ENCODE assay signal across 21 cellular contexts in the genomic region with DNA sequence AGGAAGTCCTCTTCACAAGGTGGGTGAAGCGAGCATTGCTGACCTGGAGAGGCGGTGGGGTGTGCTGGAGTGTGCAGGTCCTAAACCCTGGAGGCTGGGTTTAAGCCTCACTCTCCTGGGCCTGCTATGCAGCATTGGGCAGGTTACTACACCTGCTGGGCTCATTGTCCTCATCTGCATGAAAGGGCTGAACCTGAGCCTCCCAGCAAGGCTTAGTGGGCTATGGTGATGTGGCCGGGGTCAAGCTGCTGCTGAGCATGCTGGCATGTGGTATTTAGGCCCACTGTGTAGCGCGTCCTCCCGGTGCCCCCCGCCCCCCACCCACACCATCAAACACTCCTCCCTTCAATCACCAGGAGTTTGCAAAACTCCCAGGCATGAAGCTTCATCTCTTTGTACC. TPM values are rescaled to one million over a fixed set of nuclear protein-coding genes. Genes with fewer than 3 reads are reported as not detected.
"Had no signal": no experiment of that assay in that cellular context is flagged by ENCODE, and none has a peak within 500 bp of the region (broad histone marks: within the 10 kb centered on the region; RNA-seq: fewer than 3 reads in every experiment).

No MANE protein-coding gene starts in this region.

- H3K4me1 ChIP-seq: left ventricle myocardium inferior, sigmoid colon, suprapubic skin, upper lobe of left lung, uterus had no signal

- H3K27ac ChIP-seq: dorsolateral prefrontal cortex, left ventricle myocardium inferior, neutrophil, sigmoid colon, skin epidermis, suprapubic skin, thyroid gland, upper lobe of left lung, uterus had no signal

- H3K9me3 ChIP-seq: left ventricle myocardium inferior, neutrophil, sigmoid colon, suprapubic skin, thyroid gland, upper lobe of left lung, uterus had no signal

- H3K36me3 ChIP-seq: left ventricle myocardium inferior, neutrophil, sigmoid colon, suprapubic skin, thyroid gland, upper lobe of left lung, uterus had no signal

- ATAC-seq: naive thymus-derived CD4-positive, alpha-beta T cell had no signal

- H3K4me1 Mint-ChIP-seq: immature natural killer cell; naive thymus-derived CD4-positive, alpha-beta T cell; nephron progenitor cell had no signal

- H3K4me3 ChIP-seq: dorsolateral prefrontal cortex, left ventricle myocardium inferior, sigmoid colon, skin epidermis, suprapubic skin, thyroid gland, upper lobe of left lung, uterus had no signal

- H3K9me3 Mint-ChIP-seq: immature natural killer cell; naive thymus-derived CD4-positive, alpha-beta T cell; nephron progenitor cell had no signal

- H3K27ac Mint-ChIP-seq: immature natural killer cell; naive thymus-derived CD4-positive, alpha-beta T cell; nephron progenitor cell had no signal

- DNase-seq: cortex of kidney; dorsolateral prefrontal cortex; effector CD8-positive, alpha-beta T cell; foreskin melanocyte; head of caudate nucleus; hypothalamus; immature natural killer cell; mammary epithelial cell; naive thymus-derived CD4-positive, alpha-beta T cell; nephron progenitor cell; sigmoid colon; stimulated activated CD4-positive, alpha-beta T cell treated with anti-CD3 and anti-CD28 coated beads, Interleukin-12 subunit alpha, Interleukin-12 subunit beta, amount 100 ng/mL, for 4 hours; stimulated activated naive CD4-positive, alpha-beta T cell; thyroid gland; upper lobe of left lung; uterus had no signal

- H3K4me3 Mint-ChIP-seq: immature natural killer cell; naive thymus-derived CD4-positive, alpha-beta T cell; nephron progenitor cell had no signal

- H3K36me3 Mint-ChIP-seq: immature natural killer cell; naive thymus-derived CD4-positive, alpha-beta T cell had no signal

- H3K27me3 ChIP-seq: neutrophil, thyroid gland, upper lobe of left lung, uterus had no signal

- FAIRE-seq: keratinocyte had no signal

RNA-seq across cellular contexts. Expression of gene INHBB, which starts 37.3 kb away (rescaled TPM):
- total RNA-seq: naive thymus-derived CD4-positive, alpha-beta T cell had no signal
- polyA plus RNA-seq: immature natural killer cell; keratinocyte; naive thymus-derived CD4-positive, alpha-beta T cell had no signal
